ENCODE assay signal across 8 cellular contexts in genomic region chr1:84619383-84620093, GRCh38. TPM values are rescaled to one million over a fixed set of nuclear protein-coding genes. Genes with fewer than 3 reads are reported as not detected.
A peak's percentile ranks its signal among the peaks of the same experiment; 100 is the strongest.
DNase-seq lines count a peak whose midpoint lies in the region; ATAC-seq and TF ChIP-seq lines count a peak whose summit lies in the region.

No MANE protein-coding gene starts in this region.

- peak overlapping the region; percentile 40 for H3K27ac Mint-ChIP-seq in glutamatergic neuron (ENCODE audit: unreplicated experiment)

- H3K9me3 Mint-ChIP-seq in activated T-cell treated with anti-CD3 and anti-CD28 coated beads, Interleukin-2, amount 50 U/mL, for 4 hours, result no peaks in the 10 kb centered on the region
- peaks cover 2% of the 10 kb centered on the region for H3K9me3 Mint-ChIP-seq in glutamatergic neuron (ENCODE audit: unreplicated experiment)

- DNase-seq in G401 (ENCODE audit: low spot score), result peak; percentile 61
- peak; percentile 8 for DNase-seq in NCI-H345 treated with DMSO at 0.1 percent for 48 hours (lab: John Stamatoyannopoulos, UW; ENCODE audit: unreplicated experiment)
- peak; percentile 25 for DNase-seq in activated T-cell treated with anti-CD3 and anti-CD28 coated beads, Interleukin-2, amount 50 U/mL, for 4 hours
- DNase-seq in glutamatergic neuron, result no peak
- DNase-seq in stimulated activated CD4-positive, alpha-beta T cell treated with anti-CD3 and anti-CD28 coated beads, Interleukin-15, amount 100 ng/mL, for 24 hours, result peak; percentile 79
- DNase-seq in cerebellar nuclear complex (lab: John Stamatoyannopoulos, UW), result no peak
- no peak for DNase-seq in effector CD8-positive, alpha-beta T cell (lab: John Stamatoyannopoulos, UW)

- ATAC-seq in activated T-cell treated with anti-CD3 and anti-CD28 coated beads, Interleukin-2, amount 50 U/mL, for 4 hours, result peak; percentile 51 to 64
- ATAC-seq in GM18519 (IDR thresholded peaks at IDR 0.05; ENCODE audit: low FRiP score, unreplicated experiment), result no peak

- H3K4me3 Mint-ChIP-seq in activated T-cell treated with anti-CD3 and anti-CD28 coated beads, Interleukin-2, amount 50 U/mL, for 4 hours, result peak overlapping the region; percentile 62
- peak overlapping the region; percentile 46 for H3K4me3 Mint-ChIP-seq in glutamatergic neuron (ENCODE audit: unreplicated experiment)

- H3K36me3 Mint-ChIP-seq in activated T-cell treated with anti-CD3 and anti-CD28 coated beads, Interleukin-2, amount 50 U/mL, for 4 hours (ENCODE audit: insufficient read depth), result no peaks in the 10 kb centered on the region
- H3K36me3 Mint-ChIP-seq in glutamatergic neuron (ENCODE audit: unreplicated experiment), result peaks cover 4% of the 10 kb centered on the region

- TF ChIP-seq CTCF in glutamatergic neuron (IDR thresholded peaks at IDR 0.05; ENCODE audit: partially characterized antibody, unreplicated experiment), result no peak

- H3K4me1 Mint-ChIP-seq in activated T-cell treated with anti-CD3 and anti-CD28 coated beads, Interleukin-2, amount 50 U/mL, for 4 hours (ENCODE audit: low read depth), result peaks cover 14% of the 10 kb centered on the region
- H3K4me1 Mint-ChIP-seq in glutamatergic neuron (ENCODE audit: low read depth, unreplicated experiment), result peaks cover 7% of the 10 kb centered on the region

- no peaks in the 10 kb centered on the region for H3K27me3 Mint-ChIP-seq in activated T-cell treated with anti-CD3 and anti-CD28 coated beads, Interleukin-2, amount 50 U/mL, for 4 hours (ENCODE audit: low read depth)
- H3K27me3 Mint-ChIP-seq in glutamatergic neuron (ENCODE audit: unreplicated experiment), result peaks cover 3% of the 10 kb centered on the region

- in situ Hi-C loops in G401 (cut with HindIII; ENCODE audit: low sequenced_read_pairs), result no loop called here

RNA-seq across cellular contexts. Expression of gene CTBS, which starts 45.3 kb away (rescaled TPM):
- total RNA-seq in G401 (2014; rRNA removed; shearing (Covaris generic)), result 3.6 and 3.9 TPM in 2 replicates
- total RNA-seq in activated T-cell treated with anti-CD3 and anti-CD28 coated beads, Interleukin-2, amount 50 U/mL, for 4 hours, result 1 to 10 TPM; 6.3 to 7.2 (median 6.9) TPM
- 2.0 TPM for total RNA-seq in glutamatergic neuron (ENCODE audit: unreplicated experiment)

Comparison
In these comparisons a context has a peak if more than half of its experiments do, and no peak if none do; other contexts are left out.
1. DNase-seq: peak in G401 (single experiment), NCI-H345 treated with DMSO at 0.1 percent for 48 hours (single experiment), activated T-cell treated with anti-CD3 and anti-CD28 coated beads, Interleukin-2, amount 50 U/mL, for 4 hours (single experiment) and stimulated activated CD4-positive, alpha-beta T cell treated with anti-CD3 and anti-CD28 coated beads, Interleukin-15, amount 100 ng/mL, for 24 hours (single experiment); none in glutamatergic neuron (single experiment), cerebellar nuclear complex (0 of 2) and effector CD8-positive, alpha-beta T cell (single experiment).